2 cellular contexts compared by ENCODE assay signal in the genomic region with DNA sequence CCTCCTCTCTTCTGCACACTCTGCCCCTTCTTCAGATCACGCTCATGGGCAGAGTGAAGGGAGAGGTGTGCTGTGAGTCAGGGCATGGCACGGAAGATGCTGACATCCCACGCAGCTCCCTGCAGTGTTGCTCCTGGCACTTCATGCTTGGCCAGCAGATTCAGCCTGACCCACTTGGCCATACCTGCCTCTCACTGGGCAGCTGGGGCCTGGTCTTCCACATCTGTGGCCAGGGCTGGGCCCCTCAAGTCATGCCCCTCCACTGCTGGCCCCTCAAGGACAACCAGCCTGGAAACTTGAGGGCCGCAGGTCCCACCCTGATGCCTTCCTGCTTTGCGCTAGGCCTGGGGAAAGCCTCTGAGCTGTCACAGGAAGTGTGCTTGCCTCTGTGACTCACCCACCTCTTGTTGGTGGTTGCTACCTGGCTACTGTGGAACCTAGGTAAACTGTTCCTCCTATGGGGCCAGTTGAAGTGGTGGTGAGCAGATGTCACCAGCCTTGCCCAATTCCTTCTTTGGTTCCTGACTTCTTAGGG.
TF ChIP-seq lines count a peak whose summit lies in the region.

No MANE protein-coding gene starts in this region.

TF ChIP-seq in IMR-90, 13 proteins besides CTCF, POLR2A, EP300 and RAD21:
- TF ChIP-seq, protein P1, sequence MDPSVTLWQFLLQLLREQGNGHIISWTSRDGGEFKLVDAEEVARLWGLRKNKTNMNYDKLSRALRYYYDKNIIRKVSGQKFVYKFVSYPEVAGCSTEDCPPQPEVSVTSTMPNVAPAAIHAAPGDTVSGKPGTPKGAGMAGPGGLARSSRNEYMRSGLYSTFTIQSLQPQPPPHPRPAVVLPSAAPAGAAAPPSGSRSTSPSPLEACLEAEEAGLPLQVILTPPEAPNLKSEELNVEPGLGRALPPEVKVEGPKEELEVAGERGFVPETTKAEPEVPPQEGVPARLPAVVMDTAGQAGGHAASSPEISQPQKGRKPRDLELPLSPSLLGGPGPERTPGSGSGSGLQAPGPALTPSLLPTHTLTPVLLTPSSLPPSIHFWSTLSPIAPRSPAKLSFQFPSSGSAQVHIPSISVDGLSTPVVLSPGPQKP (IDR thresholded peaks at IDR 0.05; ENCODE audit: borderline replicate concordance, low read depth, low read length): no peak

TF ChIP-seq in endothelial cell of umbilical vein, 7 proteins besides CTCF, POLR2A, EP300 and RAD21:
- TF ChIP-seq JUN (IDR thresholded peaks at IDR 0.05; ENCODE audit: borderline replicate concordance, insufficient read depth, insufficient read length, low read depth) (no peak), POLR2AphosphoS5 (IDR thresholded peaks at IDR 0.05; ENCODE audit: insufficient read depth, low read depth, low read length) (no peak), EZH2 (IDR thresholded peaks at IDR 0.05; ENCODE audit: borderline replicate concordance, low read depth, low read length, severe bottlenecking) (no peak), MYC (IDR thresholded peaks at IDR 0.05; ENCODE audit: low read depth, low read length) (no peak), FOS (IDR thresholded peaks at IDR 0.05; ENCODE audit: borderline replicate concordance, insufficient read depth, low read length) (no peak), GATA2 (IDR thresholded peaks at IDR 0.05; ENCODE audit: insufficient read depth, insufficient read length, low read depth, low read length) (no peak)
- TF ChIP-seq, protein P2, sequence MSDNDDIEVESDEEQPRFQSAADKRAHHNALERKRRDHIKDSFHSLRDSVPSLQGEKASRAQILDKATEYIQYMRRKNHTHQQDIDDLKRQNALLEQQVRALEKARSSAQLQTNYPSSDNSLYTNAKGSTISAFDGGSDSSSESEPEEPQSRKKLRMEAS (IDR thresholded peaks at IDR 0.05; ENCODE audit: insufficient read depth, insufficient read length): no peak
